In genomic region chr13:99963832-99964339, GRCh38 we compare ENCODE assay signal across 26 cellular contexts. TPM values are rescaled to one million over a fixed set of nuclear protein-coding genes. Genes with fewer than 3 reads are reported as not detected.
"Had no signal": no experiment of that assay in that cellular context is flagged by ENCODE, and none has a peak within 500 bp of the region (broad histone marks: within the 10 kb centered on the region; RNA-seq: fewer than 3 reads in every experiment).

No MANE protein-coding gene starts in this region.

- H3K4me3 ChIP-seq: colonic mucosa, dorsolateral prefrontal cortex, esophagus muscularis mucosa, spleen, testis, vagina had no signal

- ATAC-seq: activated CD4-positive, CD25-positive, alpha-beta regulatory T cell treated with anti-CD3 and anti-CD28 coated beads, Interleukin-2, amount 50 U/mL, for 24 hours; effector memory CD8-positive, alpha-beta T cell; left ventricle myocardium superior; naive thymus-derived CD8-positive, alpha-beta T cell had no signal

- FAIRE-seq: endothelial cell of umbilical vein, frontal cortex had no signal

- H3K36me3 ChIP-seq: colonic mucosa, esophagus muscularis mucosa, spleen, vagina had no signal

- H3K36me3 Mint-ChIP-seq: mesothelial cell of epicardium had no signal

- DNase-seq: activated CD4-positive, alpha-beta memory T cell treated with anti-CD3 and anti-CD28 coated beads, Interleukin-2, amount 10 ng/mL, durations not matched to agents 7 days and 5 days; activated CD4-positive, alpha-beta T cell treated with anti-CD3 and anti-CD28 coated beads, Interleukin-2, amount 10 ng/mL, durations not matched to agents 24 days and 14 days; activated effector memory CD4-positive, alpha-beta T cell treated with anti-CD3 and anti-CD28 coated beads, Interleukin-2, amount 50 U/mL, for 16 hours; activated naive CD4-positive, alpha-beta T cell treated with anti-CD3 and anti-CD28 coated beads, Interleukin-2, amount 10 ng/mL, durations not matched to agents 7 days and 5 days; anterior cingulate cortex; colonic mucosa; dorsolateral prefrontal cortex; effector memory CD8-positive, alpha-beta T cell; glutamatergic neuron; hippocampal formation; left ventricle myocardium superior; mammary epithelial cell; naive thymus-derived CD8-positive, alpha-beta T cell; spleen; stimulated activated CD4-positive, alpha-beta T cell treated with anti-CD3 and anti-CD28 coated beads, Interleukin-4, amount 100 ng/mL, for 1 hour; stimulated activated naive CD4-positive, alpha-beta T cell; testis; trophoblast cell had no signal

- H3K9me3 Mint-ChIP-seq: activated CD4-positive, alpha-beta memory T cell treated with anti-CD3 and anti-CD28 coated beads, Interleukin-2, amount 10 ng/mL, durations not matched to agents 7 days and 5 days; activated naive CD4-positive, alpha-beta T cell treated with anti-CD3 and anti-CD28 coated beads, Interleukin-2, amount 10 ng/mL, durations not matched to agents 7 days and 5 days; central memory CD8-positive, alpha-beta T cell; effector memory CD8-positive, alpha-beta T cell; mesothelial cell of epicardium had no signal

- H3K4me3 Mint-ChIP-seq: activated CD4-positive, alpha-beta memory T cell treated with anti-CD3 and anti-CD28 coated beads, Interleukin-2, amount 10 ng/mL, durations not matched to agents 7 days and 5 days; activated CD4-positive, alpha-beta T cell treated with anti-CD3 and anti-CD28 coated beads, Interleukin-2, amount 10 ng/mL, durations not matched to agents 24 days and 14 days; activated naive CD4-positive, alpha-beta T cell treated with anti-CD3 and anti-CD28 coated beads, Interleukin-2, amount 10 ng/mL, durations not matched to agents 7 days and 5 days; central memory CD8-positive, alpha-beta T cell; effector memory CD8-positive, alpha-beta T cell; mesothelial cell of epicardium; naive thymus-derived CD8-positive, alpha-beta T cell had no signal

- H3K27ac ChIP-seq: colonic mucosa, esophagus muscularis mucosa, spleen, testis, vagina had no signal

- H3K9me3 ChIP-seq: colonic mucosa, esophagus muscularis mucosa, testis, vagina had no signal

- H3K27ac Mint-ChIP-seq: activated CD4-positive, alpha-beta memory T cell treated with anti-CD3 and anti-CD28 coated beads, Interleukin-2, amount 10 ng/mL, durations not matched to agents 7 days and 5 days; activated CD4-positive, alpha-beta T cell treated with anti-CD3 and anti-CD28 coated beads, Interleukin-2, amount 10 ng/mL, durations not matched to agents 24 days and 14 days; activated naive CD4-positive, alpha-beta T cell treated with anti-CD3 and anti-CD28 coated beads, Interleukin-2, amount 10 ng/mL, durations not matched to agents 7 days and 5 days; effector memory CD8-positive, alpha-beta T cell; mesothelial cell of epicardium; naive thymus-derived CD8-positive, alpha-beta T cell; progenitor cell of endocrine pancreas had no signal

RNA-seq across cellular contexts. Expression of gene ZIC5, which starts 7.7 kb away (rescaled TPM):
- total RNA-seq: activated CD4-positive, alpha-beta memory T cell treated with anti-CD3 and anti-CD28 coated beads, Interleukin-2, amount 10 ng/mL, durations not matched to agents 7 days and 5 days; activated CD4-positive, alpha-beta T cell treated with anti-CD3 and anti-CD28 coated beads, Interleukin-2, amount 10 ng/mL, durations not matched to agents 24 days and 14 days; endothelial cell of umbilical vein; esophagus muscularis mucosa; left ventricle myocardium superior; mammary epithelial cell; mesothelial cell of epicardium; naive thymus-derived CD8-positive, alpha-beta T cell; progenitor cell of endocrine pancreas; spleen; vagina had no signal
- polyA plus RNA-seq: endothelial cell of umbilical vein; mammary epithelial cell; naive thymus-derived CD8-positive, alpha-beta T cell; spleen had no signal

RNA-seq across cellular contexts. Expression of gene ZIC2, which starts 17.7 kb away (rescaled TPM):
- total RNA-seq: activated CD4-positive, alpha-beta T cell treated with anti-CD3 and anti-CD28 coated beads, Interleukin-2, amount 10 ng/mL, durations not matched to agents 24 days and 14 days; endothelial cell of umbilical vein; esophagus muscularis mucosa; left ventricle myocardium superior; mesothelial cell of epicardium; naive thymus-derived CD8-positive, alpha-beta T cell; progenitor cell of endocrine pancreas; spleen; vagina had no signal
- polyA plus RNA-seq: naive thymus-derived CD8-positive, alpha-beta T cell; spleen had no signal
